ENCODE assay signal across 27 cellular contexts in the genomic region with DNA sequence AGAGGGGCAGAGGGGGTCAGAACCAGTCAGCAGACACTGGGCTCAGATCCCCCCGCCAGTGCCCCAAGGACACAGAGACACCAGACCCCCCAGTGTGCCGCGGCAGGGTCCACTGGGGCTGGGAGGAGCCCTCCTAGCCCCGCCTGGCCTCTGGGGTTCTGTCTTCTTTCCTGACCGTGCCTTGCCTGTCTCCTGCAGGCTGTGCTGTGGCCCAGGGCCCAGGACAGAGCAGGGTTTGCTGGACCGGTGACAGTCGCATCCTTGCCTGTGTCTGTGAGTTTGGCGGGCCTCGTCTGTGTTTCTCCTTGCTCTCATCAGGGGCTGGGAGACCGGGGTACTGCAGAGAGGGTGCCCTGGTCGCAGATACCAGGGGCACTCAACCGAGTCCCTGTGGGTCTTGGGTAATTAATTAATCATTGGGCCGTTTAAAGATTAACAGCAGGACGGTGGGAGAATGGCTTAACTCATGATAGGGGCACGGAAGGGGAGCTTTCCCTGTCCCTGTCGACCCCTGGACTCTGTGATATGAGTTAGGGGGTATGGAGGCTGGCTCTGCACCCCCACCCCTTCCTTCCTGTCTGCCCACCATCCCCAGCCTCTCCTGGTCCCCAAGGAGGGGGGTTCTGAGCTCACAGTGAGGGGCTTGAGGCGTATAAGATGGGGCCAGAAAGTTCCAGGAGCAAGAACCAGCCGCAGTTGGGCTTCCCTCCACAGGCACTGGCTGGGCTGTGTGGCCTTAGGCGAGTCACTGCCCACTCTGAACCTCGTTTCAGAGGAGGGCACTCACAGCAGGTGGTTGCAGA. TPM values are rescaled to one million over a fixed set of nuclear protein-coding genes. Genes with fewer than 3 reads are reported as not detected.
DNase-seq lines count a peak whose midpoint lies in the region; ATAC-seq and TF ChIP-seq lines count a peak whose summit lies in the region.
"Had no signal": no experiment of that assay in that cellular context is flagged by ENCODE, and none has a peak within 500 bp of the region (broad histone marks: within the 10 kb centered on the region; RNA-seq: fewer than 3 reads in every experiment).

No MANE protein-coding gene starts in this region.

- H3K4ac ChIP-seq in mesenchymal stem cell (ENCODE audit: low read depth in 1 of 2, low read length in 2 of 2): peak overlapping the region in 1 of 2 experiments; percentile 30

- no peak overlapping the region for H2AFZ ChIP-seq in mesenchymal stem cell (ENCODE audit: low read depth, low read length)

- H2BK5ac ChIP-seq in mesenchymal stem cell (ENCODE audit: low read depth, low read length, poor library complexity, severe bottlenecking): peak overlapping the region; percentile 86

- no peak overlapping the region for H3K23ac ChIP-seq in mesenchymal stem cell (ENCODE audit: low read length in 2 of 2)

- peak overlapping the region; percentile 99 for H3K27ac Mint-ChIP-seq in dendritic cell treated with granulocyte-macrophage colony-stimulating factor and Interleukin-4, amounts not matched to agents 40 ng/mL and 50 ng/mL, for 4 days
- H3K27ac Mint-ChIP-seq: T-helper 17 cell had no signal

- H2BK120ac ChIP-seq in mesenchymal stem cell (ENCODE audit: low read depth, low read length): no peak overlapping the region

- TF ChIP-seq POLR2A in spleen (IDR thresholded peaks at IDR 0.05): no peak

- 78% methylated on average over 20 of the region's 20 CpGs for WGBS in mesenchymal stem cell
- 76 to 89% (median 82%) methylated on average over 9 to 20 of the region's 20 CpGs for WGBS in spleen, 5 donors

- H3K9me3 ChIP-seq in mesenchymal stem cell (ENCODE audit: control insufficient read depth, low read length): peaks cover 7% of the 10 kb centered on the region
- H3K9me3 ChIP-seq in spleen: peaks cover 0 to 7% (median 6%) of the 10 kb centered on the region in 8 donors
- H3K9me3 ChIP-seq: Caco-2, SJCRH30 had no signal

- H3K4me3 Mint-ChIP-seq in dendritic cell treated with granulocyte-macrophage colony-stimulating factor and Interleukin-4, amounts not matched to agents 40 ng/mL and 50 ng/mL, for 4 days: no peak overlapping the region
- H3K4me3 Mint-ChIP-seq: T-helper 17 cell had no signal

- peaks cover 8% of the 10 kb centered on the region for H3K9me3 Mint-ChIP-seq in dendritic cell treated with granulocyte-macrophage colony-stimulating factor and Interleukin-4, amounts not matched to agents 40 ng/mL and 50 ng/mL, for 4 days

- no peak overlapping the region for H3K14ac ChIP-seq in mesenchymal stem cell (ENCODE audit: low read length in 2 of 2)

- H3K4me3 ChIP-seq in mesenchymal stem cell (ENCODE audit: insufficient read depth in 1 of 2, low read depth in 1 of 2, low read length in 2 of 2) (no peak overlapping the region), spleen (no peak overlapping the region)
- H3K4me3 ChIP-seq: BLaER1, cardiac muscle cell, dorsolateral prefrontal cortex, SJCRH30, upper lobe of right lung had no signal

- no peak overlapping the region for H3K18ac ChIP-seq in mesenchymal stem cell (ENCODE audit: low read depth in 1 of 2, low read length in 2 of 2)

- H3K27me3 Mint-ChIP-seq in dendritic cell treated with granulocyte-macrophage colony-stimulating factor and Interleukin-4, amounts not matched to agents 40 ng/mL and 50 ng/mL, for 4 days: no peaks in the 10 kb centered on the region

- no peak overlapping the region for H3K9ac ChIP-seq in mesenchymal stem cell (ENCODE audit: low read length)
- H3K9ac ChIP-seq: BLaER1 had no signal

- peak overlapping the region; percentile 74 for H2AK5ac ChIP-seq in mesenchymal stem cell (ENCODE audit: low read length, severe bottlenecking)

- H3K36me3 ChIP-seq in mesenchymal stem cell (ENCODE audit: control insufficient read depth in 1 of 2, insufficient read depth in 2 of 2, low read depth in 1 of 2, low read length in 2 of 2) (no peaks in the 10 kb centered on the region), spleen (no peaks in the 10 kb centered on the region)
- H3K36me3 ChIP-seq: BLaER1, cardiac muscle cell, SJCRH30, upper lobe of right lung, WERI-Rb-1 had no signal

- peak overlapping the region; percentile 27 for H4K8ac ChIP-seq in mesenchymal stem cell (ENCODE audit: low read length)

- H2BK12ac ChIP-seq in mesenchymal stem cell (ENCODE audit: low read length in 2 of 2): peak overlapping the region; percentile 18 to 46

- peaks cover 83% of the 10 kb centered on the region for H3K4me1 Mint-ChIP-seq in dendritic cell treated with granulocyte-macrophage colony-stimulating factor and Interleukin-4, amounts not matched to agents 40 ng/mL and 50 ng/mL, for 4 days (ENCODE audit: low read depth)
- H3K4me1 Mint-ChIP-seq: T-helper 17 cell had no signal

- intact Hi-C loops in dendritic cell treated with granulocyte-macrophage colony-stimulating factor and Interleukin-4, amounts not matched to agents 40 ng/mL and 50 ng/mL, for 4 days (cut with micrococcal nuclease): no loop called here
- intact Hi-C loops in spleen (cut with DNase I; ENCODE audit: low total_unique reads): no loop called here

- no peaks in the 10 kb centered on the region for H3K79me1 ChIP-seq in mesenchymal stem cell (replicated peaks; ENCODE audit: low read length, poor library complexity, severe bottlenecking)

- H3K4me1 ChIP-seq in mesenchymal stem cell (ENCODE audit: control insufficient read depth, insufficient read depth, low read depth, low read length): peaks cover 58% of the 10 kb centered on the region
- H3K4me1 ChIP-seq in spleen: peaks cover 20 to 58% (median 33%) of the 10 kb centered on the region in 6 donors

- H3K36me3 Mint-ChIP-seq in dendritic cell treated with granulocyte-macrophage colony-stimulating factor and Interleukin-4, amounts not matched to agents 40 ng/mL and 50 ng/mL, for 4 days (ENCODE audit: low read depth): peaks cover 7% of the 10 kb centered on the region

- ATAC-seq in GM19351 (IDR thresholded peaks at IDR 0.05; ENCODE audit: unreplicated experiment): no peak
- ATAC-seq: T-helper 17 cell, upper lobe of right lung had no signal

- H3K27me3 ChIP-seq in mesenchymal stem cell (ENCODE audit: control insufficient read depth in 1 of 2, insufficient read depth in 1 of 2, low read length in 2 of 2) (peaks cover 0 to 21% of the 10 kb centered on the region in 2 experiments), spleen (replicated peaks in 1 of 7) (no peaks in the 10 kb centered on the region)
- H3K27me3 ChIP-seq: BLaER1, cardiac muscle cell, dorsolateral prefrontal cortex, SJCRH30, upper lobe of right lung had no signal

- peak overlapping the region; percentile 94 for H3K27ac ChIP-seq in mesenchymal stem cell (ENCODE audit: low read length, poor library complexity, severe bottlenecking)
- H3K27ac ChIP-seq in spleen: no peak overlapping the region
- H3K27ac ChIP-seq: 22Rv1, BLaER1, cardiac muscle cell, upper lobe of right lung, WERI-Rb-1 had no signal

- TF ChIP-seq CTCF in spleen (IDR thresholded peaks at IDR 0.05 in 8 of 11, conservative IDR thresholded peaks at IDR 0.05 in 3 of 11): no peak

- peak overlapping the region; percentile 43 for H3K4me2 ChIP-seq in mesenchymal stem cell (ENCODE audit: low read length, poor library complexity, severe bottlenecking)
- H3K4me2 ChIP-seq: BLaER1 had no signal

- DNase-seq in NCI-H82 (lab: John Stamatoyannopoulos, UW) (peak; percentile 16), NCI-H82 treated with DMSO at 0.1 percent for 48 hours (lab: John Stamatoyannopoulos, UW; ENCODE audit: unreplicated experiment) (no peak), mesenchymal stem cell (no peak), spleen (peak; percentile 56), NCI-H226 (no peak), NCI-H2171 treated with DMSO at 0.1 percent for 48 hours (lab: John Stamatoyannopoulos, UW) (no peak)
- DNase-seq: activated CD4-positive, alpha-beta T cell treated with anti-CD3 and anti-CD28 coated beads, Interleukin-2, amount 50 U/mL, for 1 hour; activated CD8-positive, alpha-beta memory T cell treated with anti-CD3 and anti-CD28 coated beads, Interleukin-2, amount 50 U/mL, for 48 hours; activated gamma-delta T cell; Caco-2; dorsolateral prefrontal cortex; foreskin melanocyte; H7; hypothalamus; NCI-H1417; NCI-H2107; NCI-H526; SJCRH30; stimulated activated CD4-positive, alpha-beta T cell treated with anti-CD3 and anti-CD28 coated beads, Interleukin-12 subunit alpha, Interleukin-12 subunit beta, amount 100 ng/mL, for 4 hours; T-helper 17 cell; upper lobe of right lung; WERI-Rb-1 had no signal

- peak overlapping the region; percentile 43 for H4K91ac ChIP-seq in mesenchymal stem cell (ENCODE audit: low read length)

- no peak overlapping the region for H2BK15ac ChIP-seq in mesenchymal stem cell (ENCODE audit: low read depth, poor library complexity, severe bottlenecking)

RNA-seq across cellular contexts. Expression of gene RPL3, which starts 29.8 kb away (rescaled TPM):
- polyA plus RNA-seq in mesenchymal stem cell (2013, experiment 1 of 2): 1,826 TPM
- polyA plus RNA-seq in mesenchymal stem cell (2013, experiment 2 of 2): 1,787 TPM
- 1,000 to 10,000 TPM; 1,607 to 2,098 (median 1,685) TPM for total RNA-seq in spleen
- polyA plus RNA-seq in spleen: 1,000 to 10,000 TPM; 4,418 to 6,240 (median 4,821) TPM

RNA-seq across cellular contexts. Expression of gene PDGFB, which starts 44.9 kb away (rescaled TPM):
- polyA plus RNA-seq in mesenchymal stem cell (2013, experiment 1 of 2): 3.4 TPM
- 3.6 TPM for polyA plus RNA-seq in mesenchymal stem cell (2013, experiment 2 of 2)
- total RNA-seq in spleen: 10 to 100 TPM in 2 of 7 donors, 1 to 10 TPM in 5; 2.4 to 20.5 (median 9.3) TPM
- 1 to 10 TPM; 1.7 to 8.2 (median 2.0) TPM for polyA plus RNA-seq in spleen

Comparison
In these comparisons a context has a peak if more than half of its experiments do, and no peak if none do; other contexts are left out.
1. DNase-seq: peak in NCI-H82 (single experiment) and spleen (single experiment); none in NCI-H82 treated with DMSO at 0.1 percent for 48 hours (single experiment), mesenchymal stem cell (single experiment), NCI-H226 (single experiment) and NCI-H2171 treated with DMSO at 0.1 percent for 48 hours (single experiment).